ENCODE assay signal across 9 cellular contexts in genomic region chr2:26067980-26068507, GRCh38. TPM values are rescaled to one million over a fixed set of nuclear protein-coding genes. Genes with fewer than 3 reads are reported as not detected.
DNase-seq lines count a peak whose midpoint lies in the region; ATAC-seq lines count a peak whose summit lies in the region.
"Had no signal": no experiment of that assay in that cellular context is flagged by ENCODE, and none has a peak within 500 bp of the region (broad histone marks: within the 10 kb centered on the region; RNA-seq: fewer than 3 reads in every experiment).

No MANE protein-coding gene starts in this region.

- H3K9ac ChIP-seq in HUES48 (ENCODE audit: low read depth, low read length) = peak overlapping the region; percentile 19; the same call in 1 of the 2 replicates

- peak overlapping the region; percentile 36 to 70 (median 53) for H3K4me3 Mint-ChIP-seq in CD4-positive, CD25-positive, alpha-beta regulatory T cell
- H3K4me3 Mint-ChIP-seq in activated T-helper 2 cell treated with anti-CD3 and anti-CD28 coated beads, Interferon-gamma antibody, Interleukin-2, Interleukin-4, amounts not matched to agents 10 μg/mL and 5 μg/mL and 100 μg/mL, durations not matched to agents 14 hours and 24 hours and 36 hours (ENCODE audit: low read depth) = peak overlapping the region; percentile 68
- peak overlapping the region in 9 of 10 donors; percentile 19 to 76 (median 53) for H3K4me3 Mint-ChIP-seq in naive thymus-derived CD4-positive, alpha-beta T cell

- peak overlapping the region; percentile 72 for H3K27ac ChIP-seq in CD4-positive, CD25-positive, alpha-beta regulatory T cell (ENCODE audit: insufficient read depth, low read length, poor library complexity, severe bottlenecking)
- H3K27ac ChIP-seq in HUES48 (ENCODE audit: low read depth, low read length) = peak overlapping the region; percentile 87
- H3K27ac ChIP-seq in naive thymus-derived CD4-positive, alpha-beta T cell (ENCODE audit: low read depth, low read length) = no peak overlapping the region

- CTCF ChIA-PET in naive thymus-derived CD4-positive, alpha-beta T cell (lab: Charles Lee) = interaction anchor here (0.9 kb wide), 1 partner anchor 84 kb away, joined by 3 read pairs; no protein-coding TSS in a partner anchor

- peak overlapping the region; percentile 6 to 59 (median 52) for H3K27ac Mint-ChIP-seq in CD4-positive, CD25-positive, alpha-beta regulatory T cell
- peak overlapping the region; percentile 93 for H3K27ac Mint-ChIP-seq in activated T-helper 2 cell treated with anti-CD3 and anti-CD28 coated beads, Interferon-gamma antibody, Interleukin-2, Interleukin-4, amounts not matched to agents 10 μg/mL and 5 μg/mL and 100 μg/mL, durations not matched to agents 14 hours and 24 hours and 36 hours
- H3K27ac Mint-ChIP-seq in naive thymus-derived CD4-positive, alpha-beta T cell = peak overlapping the region in 5 of 9 donors; percentile 28 to 82 (median 48)

- H3K9me3 Mint-ChIP-seq in CD4-positive, CD25-positive, alpha-beta regulatory T cell = no peaks in the 10 kb centered on the region
- no peaks in the 10 kb centered on the region for H3K9me3 Mint-ChIP-seq in activated T-helper 2 cell treated with anti-CD3 and anti-CD28 coated beads, Interferon-gamma antibody, Interleukin-2, Interleukin-4, amounts not matched to agents 10 μg/mL and 5 μg/mL and 100 μg/mL, durations not matched to agents 14 hours and 24 hours and 36 hours
- H3K9me3 Mint-ChIP-seq in naive thymus-derived CD4-positive, alpha-beta T cell = no peaks in the 10 kb centered on the region

- peak in 1 of 3 donors; percentile 56 for DNase-seq in CD4-positive, CD25-positive, alpha-beta regulatory T cell
- no peak for DNase-seq in activated T-helper 2 cell treated with anti-CD3 and anti-CD28 coated beads, Interferon-gamma antibody, Interleukin-2, Interleukin-4, amounts not matched to agents 10 μg/mL and 5 μg/mL and 100 μg/mL, durations not matched to agents 14 hours and 24 hours and 36 hours (ENCODE audit: low spot score)
- no peak for DNase-seq in naive thymus-derived CD4-positive, alpha-beta T cell
- no peak for DNase-seq in NCI-H446 treated with DMSO at 0.1 percent for 48 hours (lab: John Stamatoyannopoulos, UW)
- DNase-seq in H4 (ENCODE audit: low spot score) = no peak
- DNase-seq in NCI-H69 (lab: John Stamatoyannopoulos, UW) = no peak
- DNase-seq: NCI-H2107 had no signal

- H3K36me3 Mint-ChIP-seq in CD4-positive, CD25-positive, alpha-beta regulatory T cell = peaks cover 21% of the 10 kb centered on the region
- H3K36me3 Mint-ChIP-seq in activated T-helper 2 cell treated with anti-CD3 and anti-CD28 coated beads, Interferon-gamma antibody, Interleukin-2, Interleukin-4, amounts not matched to agents 10 μg/mL and 5 μg/mL and 100 μg/mL, durations not matched to agents 14 hours and 24 hours and 36 hours (ENCODE audit: low read depth) = peaks cover 35% of the 10 kb centered on the region
- peaks cover 0 to 17% (median 13%) of the 10 kb centered on the region in 5 donors for H3K36me3 Mint-ChIP-seq in naive thymus-derived CD4-positive, alpha-beta T cell

- intact Hi-C loops in activated T-helper 2 cell treated with anti-CD3 and anti-CD28 coated beads, Interferon-gamma antibody, Interleukin-2, Interleukin-4, amounts not matched to agents 10 μg/mL and 5 μg/mL and 100 μg/mL, durations not matched to agents 14 hours and 24 hours and 36 hours (cut with micrococcal nuclease) = loop anchor here (1.0 to 5.0 kb wide), 3 partner anchors 18 to 174 kb away; partner anchors contain the start of genes HADHA and HADHB
- intact Hi-C loops in naive thymus-derived CD4-positive, alpha-beta T cell (cut with micrococcal nuclease) = loop anchor here (1.0 to 10.0 kb wide), 4 partner anchors 19 to 177 kb away; partner anchors contain the start of genes RAB10 (in 2 of the 2), HADHA (in 1 of the 2) and HADHB (in 1 of the 2)

- no peaks in the 10 kb centered on the region for H3K27me3 ChIP-seq in CD4-positive, CD25-positive, alpha-beta regulatory T cell (ENCODE audit: control insufficient read depth, insufficient read depth, low read length)
- no peaks in the 10 kb centered on the region for H3K27me3 ChIP-seq in HUES48 (ENCODE audit: control insufficient read depth, insufficient read depth, low read length)
- H3K27me3 ChIP-seq in naive thymus-derived CD4-positive, alpha-beta T cell (ENCODE audit: control insufficient read depth in 2 of 2, insufficient read depth in 2 of 2, low read length in 2 of 2) = no peaks in the 10 kb centered on the region

- H3K27me3 Mint-ChIP-seq in CD4-positive, CD25-positive, alpha-beta regulatory T cell = no peaks in the 10 kb centered on the region
- no peaks in the 10 kb centered on the region for H3K27me3 Mint-ChIP-seq in activated T-helper 2 cell treated with anti-CD3 and anti-CD28 coated beads, Interferon-gamma antibody, Interleukin-2, Interleukin-4, amounts not matched to agents 10 μg/mL and 5 μg/mL and 100 μg/mL, durations not matched to agents 14 hours and 24 hours and 36 hours (ENCODE audit: low read depth)
- H3K27me3 Mint-ChIP-seq in naive thymus-derived CD4-positive, alpha-beta T cell = no peaks in the 10 kb centered on the region

- POLR2A ChIA-PET in naive thymus-derived CD4-positive, alpha-beta T cell (lab: Charles Lee) = no interaction called here

- H3K4me1 Mint-ChIP-seq in CD4-positive, CD25-positive, alpha-beta regulatory T cell = peaks cover 32 to 64% (median 44%) of the 10 kb centered on the region in 4 donors
- H3K4me1 Mint-ChIP-seq in activated T-helper 2 cell treated with anti-CD3 and anti-CD28 coated beads, Interferon-gamma antibody, Interleukin-2, Interleukin-4, amounts not matched to agents 10 μg/mL and 5 μg/mL and 100 μg/mL, durations not matched to agents 14 hours and 24 hours and 36 hours (ENCODE audit: low read depth) = peaks cover 51% of the 10 kb centered on the region
- H3K4me1 Mint-ChIP-seq in naive thymus-derived CD4-positive, alpha-beta T cell = peaks cover 41 to 66% (median 55%) of the 10 kb centered on the region in 7 donors

- H3K4me3 ChIP-seq in CD4-positive, CD25-positive, alpha-beta regulatory T cell (ENCODE audit: low read depth, low read length) = peak overlapping the region; percentile 39
- H3K4me3 ChIP-seq in HUES48 (ENCODE audit: low read depth, low read length) = peak overlapping the region; percentile 4; the same call in 1 of the 2 replicates
- H3K4me3 ChIP-seq in naive thymus-derived CD4-positive, alpha-beta T cell (ENCODE audit: low read length) = no peak overlapping the region

- no peaks in the 10 kb centered on the region for H3K9me3 ChIP-seq in CD4-positive, CD25-positive, alpha-beta regulatory T cell (ENCODE audit: control insufficient read depth in 2 of 2, low read length in 2 of 2)
- H3K9me3 ChIP-seq in HUES48 (ENCODE audit: control insufficient read depth, insufficient read depth, low read length) = no peaks in the 10 kb centered on the region
- H3K9me3 ChIP-seq in naive thymus-derived CD4-positive, alpha-beta T cell (ENCODE audit: control insufficient read depth in 2 of 3, low read length in 3 of 3) = no peaks in the 10 kb centered on the region

- peaks cover 30% of the 10 kb centered on the region for H3K4me1 ChIP-seq in CD4-positive, CD25-positive, alpha-beta regulatory T cell (ENCODE audit: control insufficient read depth, insufficient read depth, low read length, poor library complexity, severe bottlenecking)
- H3K4me1 ChIP-seq in HUES48 (ENCODE audit: control insufficient read depth, insufficient read depth, low read length) = peaks cover 38% of the 10 kb centered on the region
- H3K4me1 ChIP-seq in naive thymus-derived CD4-positive, alpha-beta T cell (ENCODE audit: control insufficient read depth in 2 of 2, insufficient read depth in 2 of 2, low read length in 2 of 2) = peaks cover 7 to 25% of the 10 kb centered on the region in 2 donors

- peaks cover 5% of the 10 kb centered on the region for H3K36me3 ChIP-seq in CD4-positive, CD25-positive, alpha-beta regulatory T cell (ENCODE audit: control insufficient read depth, insufficient read depth, low read length)
- 0 out of 2 replicates have a peak, but pooled peaks cover 2% of the 10 kb centered on the region for H3K36me3 ChIP-seq in HUES48 (ENCODE audit: control insufficient read depth, insufficient read depth, low read length)
- no peaks in the 10 kb centered on the region for H3K36me3 ChIP-seq in naive thymus-derived CD4-positive, alpha-beta T cell (ENCODE audit: control insufficient read depth in 2 of 3, insufficient read depth in 3 of 3, low read length in 3 of 3)

- no peak for ATAC-seq in CD4-positive, CD25-positive, alpha-beta regulatory T cell (ENCODE audit: low read depth in 2 of 2)
- no peak for ATAC-seq in naive thymus-derived CD4-positive, alpha-beta T cell
- no peak for ATAC-seq in HG03460 (IDR thresholded peaks at IDR 0.05; ENCODE audit: unreplicated experiment)

RNA-seq across cellular contexts. Expression of gene RAB10, which starts 34.2 kb away (rescaled TPM):
- total RNA-seq in CD4-positive, CD25-positive, alpha-beta regulatory T cell = 40.8 TPM
- 100 to 1,000 TPM in 3 of 4 donors, 10 to 100 TPM in 1; 94.0 to 132 (median 115) TPM for polyA plus RNA-seq in CD4-positive, CD25-positive, alpha-beta regulatory T cell
- 134 and 140 TPM in 2 replicates for total RNA-seq in activated T-helper 2 cell treated with anti-CD3 and anti-CD28 coated beads, Interferon-gamma antibody, Interleukin-2, Interleukin-4, amounts not matched to agents 10 μg/mL and 5 μg/mL and 100 μg/mL, durations not matched to agents 14 hours and 24 hours and 36 hours
- 100 to 1,000 TPM in 1 of 5 experiments, 10 to 100 TPM in 4; 25.6 to 108 (median 60.5) TPM for total RNA-seq in naive thymus-derived CD4-positive, alpha-beta T cell
- 10 to 100 TPM; 56.1 to 73.2 TPM for polyA plus RNA-seq in naive thymus-derived CD4-positive, alpha-beta T cell
- 42.6 and 61.1 TPM in 2 replicates for total RNA-seq in H4 (2014; rRNA removed; shearing (Covaris generic))
